ENCODE assay signal across 12 cellular contexts in genomic region chr20:33859751-33860150, GRCh38. TPM values are rescaled to one million over a fixed set of nuclear protein-coding genes. Genes with fewer than 3 reads are reported as not detected.
DNase-seq lines count a peak whose midpoint lies in the region; ATAC-seq, FAIRE-seq and TF ChIP-seq lines count a peak whose summit lies in the region.
"Had no signal": no experiment of that assay in that cellular context is flagged by ENCODE, and none has a peak within 500 bp of the region (broad histone marks: within the 10 kb centered on the region; RNA-seq: fewer than 3 reads in every experiment).

No MANE protein-coding gene starts in this region.

- no peaks in the 10 kb centered on the region for H3K9me1 ChIP-seq in endothelial cell of umbilical vein (replicated peaks; ENCODE audit: control insufficient read depth, extremely low read depth, insufficient read depth, low read length)

- H2AFZ ChIP-seq in endothelial cell of umbilical vein (ENCODE audit: low read depth, low read length), result no peak overlapping the region

- peak overlapping the region; percentile 96 for H3K27ac Mint-ChIP-seq in T-helper 17 cell
- H3K27ac Mint-ChIP-seq in type B pancreatic cell, result peak overlapping the region; percentile 44

- dilution Hi-C loops in endothelial cell of umbilical vein (cut with MboI; ENCODE audit: extremely low pct_ligation_motif_present, low sequenced_read_pairs), result no loop called here

- POLR2A ChIA-PET in endothelial cell of umbilical vein (lab: Charles Lee), result interaction anchor here (0.5 to 1.2 kb wide), 4 partner anchors 48 to 134 kb away, joined by 4 to 9 read pairs (median 5); partner anchors contain the start of gene RALY

- ATAC-seq in T-helper 17 cell (no peak), GM18868 (IDR thresholded peaks at IDR 0.05; ENCODE audit: unreplicated experiment) (no peak)

- CTCF ChIA-PET in endothelial cell of umbilical vein (lab: Charles Lee), result interaction anchor here (1.1 to 6.1 kb wide), 7 partner anchors 13 to 210 kb away, joined by 3 to 158 read pairs (median 4); partner anchors contain the start of gene ZNF341

- 90 to 91% methylated on average over 3 of the region's 3 CpGs for WGBS in lower leg skin, 2 donors

- TF ChIP-seq POLR2A in endothelial cell of umbilical vein (IDR thresholded peaks at IDR 0.05; ENCODE audit: low read depth, low read length) (no peak), lower leg skin (IDR thresholded peaks at IDR 0.05) (no peak)

- TF ChIP-seq CTCF in left ventricle myocardium inferior (IDR thresholded peaks at IDR 0.05; ENCODE audit: borderline replicate concordance) (no peak), right atrium auricular region (IDR thresholded peaks at IDR 0.05) (no peak), endothelial cell of umbilical vein (IDR thresholded peaks at IDR 0.05; ENCODE audit: extremely low read depth in 1 of 2, insufficient read depth in 1 of 2, low read depth in 1 of 2, low read length in 2 of 2) (no peak), type B pancreatic cell (conservative IDR thresholded peaks at IDR 0.05) (no peak), lower leg skin (IDR thresholded peaks at IDR 0.05) (no peak)

- peaks cover 26% of the 10 kb centered on the region for H3K4me1 Mint-ChIP-seq in T-helper 17 cell
- H3K4me1 Mint-ChIP-seq in type B pancreatic cell (ENCODE audit: unreplicated experiment), result peaks cover 27% of the 10 kb centered on the region

- no peaks in the 10 kb centered on the region for H3K27me3 ChIP-seq in left ventricle myocardium inferior (ENCODE audit: low read depth)
- H3K27me3 ChIP-seq in right atrium auricular region, result no peaks in the 10 kb centered on the region
- H3K27me3 ChIP-seq in endothelial cell of umbilical vein (ENCODE audit: control insufficient read depth in 2 of 2, insufficient read depth in 2 of 2, low read length in 2 of 2), result no peaks in the 10 kb centered on the region
- H3K27me3 ChIP-seq: uterus had no signal

- H3K4me2 ChIP-seq in endothelial cell of umbilical vein (ENCODE audit: insufficient read depth, low read length), result no peak overlapping the region

- H3K9me3 Mint-ChIP-seq in type B pancreatic cell, result no peaks in the 10 kb centered on the region

- no peak for FAIRE-seq in endothelial cell of umbilical vein (lab: Jason Lieb, UNC)

- H3K4me1 ChIP-seq in left ventricle myocardium inferior, result peaks cover 26% of the 10 kb centered on the region
- H3K4me1 ChIP-seq in right atrium auricular region, result peaks cover 0 to 13% of the 10 kb centered on the region in 2 donors
- peaks cover 29% of the 10 kb centered on the region for H3K4me1 ChIP-seq in endothelial cell of umbilical vein (ENCODE audit: control insufficient read depth, extremely low read depth, insufficient read depth, low read length)

- H3K27me3 Mint-ChIP-seq in T-helper 17 cell, result no peaks in the 10 kb centered on the region
- no peaks in the 10 kb centered on the region for H3K27me3 Mint-ChIP-seq in type B pancreatic cell

- DNase-seq in left ventricle myocardium inferior (no peak), right atrium auricular region (ENCODE audit: low spot score) (no peak), T-helper 17 cell (no peak), endothelial cell of umbilical vein (ENCODE audit: low read depth, low spot score) (no peak), type B pancreatic cell (ENCODE audit: extremely low spot score, unreplicated experiment) (no peak), ureter (ENCODE audit: low spot score) (no peak), lower leg skin (ENCODE audit: low spot score in 2 of 2) (no peak)
- DNase-seq: DMS53, midbrain, NCI-H524 had no signal

- H3K36me3 Mint-ChIP-seq in T-helper 17 cell (ENCODE audit: low read depth), result peaks cover 4% of the 10 kb centered on the region
- peaks cover 30% of the 10 kb centered on the region for H3K36me3 Mint-ChIP-seq in type B pancreatic cell

- no peaks in the 10 kb centered on the region for H4K20me1 ChIP-seq in endothelial cell of umbilical vein (replicated peaks; ENCODE audit: control insufficient read depth, extremely low read depth, insufficient read depth, low read length)

- H3K4me3 Mint-ChIP-seq in T-helper 17 cell (peak overlapping the region; percentile 80), type B pancreatic cell (no peak overlapping the region)

- H3K9me3 ChIP-seq in left ventricle myocardium inferior (replicated peaks) (no peaks in the 10 kb centered on the region), right atrium auricular region (no peaks in the 10 kb centered on the region), T-helper 17 cell (ENCODE audit: control insufficient read depth, low read length, poor library complexity, severe bottlenecking) (no peaks in the 10 kb centered on the region), endothelial cell of umbilical vein (replicated peaks; ENCODE audit: control insufficient read depth, insufficient read depth, low read length) (no peaks in the 10 kb centered on the region)
- H3K9me3 ChIP-seq: uterus had no signal

- BruUV-seq in endothelial cell of umbilical vein (replicated peaks; lab: Mats Ljungman, UMichigan), result TSS peak; percentile 72

- H3K36me3 ChIP-seq in left ventricle myocardium inferior (peaks cover 25% of the 10 kb centered on the region), right atrium auricular region (peaks cover 3% of the 10 kb centered on the region), endothelial cell of umbilical vein (ENCODE audit: control insufficient read depth in 2 of 2, extremely low read depth in 1 of 2, insufficient read depth in 2 of 2, low read length in 2 of 2) (peaks cover 0 to 11% of the 10 kb centered on the region in 2 experiments)
- H3K36me3 ChIP-seq: uterus had no signal

- H3K27ac ChIP-seq in left ventricle myocardium inferior (replicated peaks), result peak overlapping the region; percentile 8
- no peak overlapping the region for H3K27ac ChIP-seq in right atrium auricular region
- peak overlapping the region; percentile 65 for H3K27ac ChIP-seq in endothelial cell of umbilical vein (ENCODE audit: insufficient read depth, low read depth, low read length)

- H3K79me2 ChIP-seq in endothelial cell of umbilical vein (ENCODE audit: control insufficient read depth, insufficient read depth, low read length), result no peaks in the 10 kb centered on the region

- intact Hi-C loops in left ventricle myocardium inferior (cut with micrococcal nuclease) (no loop called here), endothelial cell of umbilical vein (cut with micrococcal nuclease) (loop anchor here (1.0 to 5.0 kb wide), 4 partner anchors 47 to 133 kb away; partner anchors contain the start of genes RALY and ZNF341), lower leg skin (cut with DNase I; ENCODE audit: low total_unique reads) (no loop called here)

- H3K9ac ChIP-seq in endothelial cell of umbilical vein (replicated peaks; ENCODE audit: extremely low read depth, insufficient read depth, low read length), result peak overlapping the region; percentile 17

- H3K4me3 ChIP-seq in left ventricle myocardium inferior, result no peak overlapping the region
- H3K4me3 ChIP-seq in right atrium auricular region, result no peak overlapping the region
- H3K4me3 ChIP-seq in endothelial cell of umbilical vein (replicated peaks in 1 of 3; ENCODE audit: insufficient read depth in 1 of 3, low read depth in 1 of 3, low read length in 3 of 3), result no peak overlapping the region
- no peak overlapping the region for H3K4me3 ChIP-seq in lower leg skin (ENCODE audit: low read depth, poor library complexity, severe bottlenecking)
- H3K4me3 ChIP-seq: uterus had no signal

TF ChIP-seq in endothelial cell of umbilical vein, 7 proteins besides CTCF, POLR2A, EP300 and RAD21:
- TF ChIP-seq GATA2 (IDR thresholded peaks at IDR 0.05; ENCODE audit: insufficient read depth, insufficient read length, low read depth, low read length) (no peak), MAX (IDR thresholded peaks at IDR 0.05; ENCODE audit: insufficient read depth, insufficient read length) (no peak), MYC (IDR thresholded peaks at IDR 0.05; ENCODE audit: low read depth, low read length) (no peak), FOS (IDR thresholded peaks at IDR 0.05; ENCODE audit: borderline replicate concordance, insufficient read depth, low read length) (no peak), POLR2AphosphoS5 (IDR thresholded peaks at IDR 0.05; ENCODE audit: insufficient read depth, low read depth, low read length) (no peak), EZH2 (IDR thresholded peaks at IDR 0.05; ENCODE audit: borderline replicate concordance, low read depth, low read length, severe bottlenecking) (no peak)

RNA-seq across cellular contexts. Expression of gene CHMP4B, which starts 48.6 kb away (rescaled TPM):
- total RNA-seq in left ventricle myocardium inferior (104 TPM), right atrium auricular region (10 to 100 TPM; 57.0 to 79.5 TPM), T-helper 17 cell (10 to 100 TPM; 48.6 to 50.6 TPM), endothelial cell of umbilical vein (105 and 112 TPM in 2 replicates), type B pancreatic cell (ENCODE audit: low replicate concordance) (111 and 170 TPM in 2 replicates), ureter (124 TPM), lower leg skin (100 to 1,000 TPM in 2 of 4 donors, 10 to 100 TPM in 2; 92.9 to 113 (median 105) TPM)
- polyA plus RNA-seq in endothelial cell of umbilical vein, result 54.5 and 64.7 TPM in 2 replicates
- 101 and 112 TPM in 2 replicates for polyA plus RNA-seq in endothelial cell of umbilical vein (2011; cell fraction: cytosol; rRNA removed)
- 35.3 and 45.4 TPM in 2 replicates for polyA plus RNA-seq in endothelial cell of umbilical vein (2011; cell fraction: nucleus; rRNA removed)
- 133 and 157 TPM in 2 replicates for polyA plus RNA-seq in endothelial cell of umbilical vein (2012)
- 22.3 and 26.0 TPM in 2 replicates for polyA minus RNA-seq in endothelial cell of umbilical vein
- polyA minus RNA-seq in endothelial cell of umbilical vein (2011; cell fraction: cytosol; rRNA and poly(A)+ RNA removed), result 35.3 TPM
- 10.4 and 11.2 TPM in 2 replicates for polyA minus RNA-seq in endothelial cell of umbilical vein (2011; cell fraction: nucleus; rRNA and poly(A)+ RNA removed)

Comparison
In these comparisons a context has a peak if more than half of its experiments do, and no peak if none do; other contexts are left out.
1. H3K27ac ChIP-seq: peak in left ventricle myocardium inferior (single experiment) and endothelial cell of umbilical vein (single experiment); none in right atrium auricular region (0 of 2).